In genomic region chr4:40976343-40976742, GRCh38 we compare ENCODE assay signal across 8 cellular contexts.
DNase-seq lines count a peak whose midpoint lies in the region; ATAC-seq and TF ChIP-seq lines count a peak whose summit lies in the region.

No MANE protein-coding gene starts in this region.

- H3K27me3 Mint-ChIP-seq in activated T-cell treated with anti-CD3 and anti-CD28 coated beads, Interleukin-2, amount 50 U/mL, for 72 hours (ENCODE audit: low read depth) = peaks cover 17% of the 10 kb centered on the region
- peaks cover 18% of the 10 kb centered on the region for H3K27me3 Mint-ChIP-seq in activated T-cell treated with anti-CD3 and anti-CD28 coated beads, Interleukin-2, amount 50 U/mL, for 4 hours (ENCODE audit: low read depth)
- peaks cover 0 to 1% (median 0%) of the 10 kb centered on the region in 3 donors for H3K27me3 Mint-ChIP-seq in immature natural killer cell (ENCODE audit: low read depth in 3 of 3)

- ATAC-seq in activated T-cell treated with anti-CD3 and anti-CD28 coated beads, Interleukin-2, amount 50 U/mL, for 72 hours (replicated peaks in 1 of 2) = no peak
- no peak for ATAC-seq in activated T-cell treated with anti-CD3 and anti-CD28 coated beads, Interleukin-2, amount 50 U/mL, for 4 hours
- ATAC-seq in foreskin keratinocyte = peak; percentile 63

- no peaks in the 10 kb centered on the region for H3K36me3 Mint-ChIP-seq in activated T-cell treated with anti-CD3 and anti-CD28 coated beads, Interleukin-2, amount 50 U/mL, for 72 hours (ENCODE audit: insufficient read depth in 2 of 2)
- H3K36me3 Mint-ChIP-seq in activated T-cell treated with anti-CD3 and anti-CD28 coated beads, Interleukin-2, amount 50 U/mL, for 4 hours (ENCODE audit: insufficient read depth) = no peaks in the 10 kb centered on the region
- H3K36me3 Mint-ChIP-seq in immature natural killer cell = no peaks in the 10 kb centered on the region

- H3K4me2 ChIP-seq in SK-N-SH = no peak overlapping the region

- no peak overlapping the region for H3K27ac Mint-ChIP-seq in activated T-cell treated with anti-CD3 and anti-CD28 coated beads, Interleukin-2, amount 50 U/mL, for 72 hours
- no peak overlapping the region for H3K27ac Mint-ChIP-seq in immature natural killer cell

- peaks cover 65% of the 10 kb centered on the region for H3K79me2 ChIP-seq in SK-N-SH (ENCODE audit: insufficient read depth)

- H3F3A ChIP-seq in SK-N-SH (replicated peaks; ENCODE audit: insufficient read depth) = peaks cover 7% of the 10 kb centered on the region

- H3K27me3 ChIP-seq in SK-N-SH (ENCODE audit: insufficient read depth) (no peaks in the 10 kb centered on the region), foreskin keratinocyte (no peaks in the 10 kb centered on the region), sigmoid colon (no peaks in the 10 kb centered on the region)

- no peak overlapping the region for H3K4me3 Mint-ChIP-seq in activated T-cell treated with anti-CD3 and anti-CD28 coated beads, Interleukin-2, amount 50 U/mL, for 72 hours
- H3K4me3 Mint-ChIP-seq in activated T-cell treated with anti-CD3 and anti-CD28 coated beads, Interleukin-2, amount 50 U/mL, for 4 hours = no peak overlapping the region
- no peak overlapping the region for H3K4me3 Mint-ChIP-seq in immature natural killer cell

- H3K4me1 ChIP-seq in SK-N-SH (ENCODE audit: control insufficient read depth in 1 of 2, insufficient read depth in 2 of 2, low read depth in 1 of 2, low read length in 1 of 2) (0 out of 4 replicates have a peak, but pooled peaks cover 0 to 12% of the 10 kb centered on the region in 2 experiments), foreskin keratinocyte (no peaks in the 10 kb centered on the region), sigmoid colon (peaks cover 0 to 13% (median 2%) of the 10 kb centered on the region in 4 donors)

- no peak overlapping the region for H3K9ac ChIP-seq in SK-N-SH

- TF ChIP-seq EP300 in SK-N-SH (IDR thresholded peaks at IDR 0.05; ENCODE audit: borderline replicate concordance in 1 of 2, low read depth in 1 of 2, low read length in 1 of 2) (no peak), sigmoid colon (IDR thresholded peaks at IDR 0.05) (no peak)

- no peak overlapping the region for H3K4me3 ChIP-seq in SK-N-SH (ENCODE audit: low read depth in 2 of 2, low read length in 1 of 2)
- H3K4me3 ChIP-seq in sigmoid colon = no peak overlapping the region

- POLR2A ChIA-PET in SK-N-SH (lab: Yijun Ruan, JAX) = interaction anchor here (1.8 kb wide), 1 partner anchor 238 kb away, joined by 8 read pairs; the partner anchor contains the start of gene APBB2

- DNase-seq in activated T-cell treated with anti-CD3 and anti-CD28 coated beads, Interleukin-2, amount 50 U/mL, for 72 hours = peak; percentile 11 to 28
- DNase-seq in activated T-cell treated with anti-CD3 and anti-CD28 coated beads, Interleukin-2, amount 50 U/mL, for 4 hours = no peak
- DNase-seq in SK-N-SH (peak; percentile 55), foreskin keratinocyte (peak; percentile 20 to 46), sigmoid colon (no peak), immature natural killer cell (no peak)
- no peak for DNase-seq in central memory CD4-positive, alpha-beta T cell

- H3K9me2 ChIP-seq in SK-N-SH = no peaks in the 10 kb centered on the region

- no peak overlapping the region for H2AFZ ChIP-seq in SK-N-SH (ENCODE audit: low read depth)

- no peak overlapping the region for H3K27ac ChIP-seq in SK-N-SH (ENCODE audit: low read depth in 2 of 2, low read length in 1 of 2)
- H3K27ac ChIP-seq in foreskin keratinocyte = no peak overlapping the region
- no peak overlapping the region for H3K27ac ChIP-seq in sigmoid colon

- peaks cover 0 to 1% of the 10 kb centered on the region in 2 donors for H3K9me3 Mint-ChIP-seq in activated T-cell treated with anti-CD3 and anti-CD28 coated beads, Interleukin-2, amount 50 U/mL, for 72 hours
- H3K9me3 Mint-ChIP-seq in activated T-cell treated with anti-CD3 and anti-CD28 coated beads, Interleukin-2, amount 50 U/mL, for 4 hours = no peaks in the 10 kb centered on the region
- H3K9me3 Mint-ChIP-seq in immature natural killer cell = peaks cover 0 to 2% (median 0%) of the 10 kb centered on the region in 6 donors

- H3K4me1 Mint-ChIP-seq in activated T-cell treated with anti-CD3 and anti-CD28 coated beads, Interleukin-2, amount 50 U/mL, for 72 hours (ENCODE audit: low read depth) = no peaks in the 10 kb centered on the region
- H3K4me1 Mint-ChIP-seq in activated T-cell treated with anti-CD3 and anti-CD28 coated beads, Interleukin-2, amount 50 U/mL, for 4 hours (ENCODE audit: low read depth) = no peaks in the 10 kb centered on the region
- H3K4me1 Mint-ChIP-seq in immature natural killer cell = no peaks in the 10 kb centered on the region

- H3K9me3 ChIP-seq in SK-N-SH (no peaks in the 10 kb centered on the region), sigmoid colon (no peaks in the 10 kb centered on the region)

- intact Hi-C loops in sigmoid colon (cut with DNase I) = loop anchor here (1.0 to 5.0 kb wide), 3 partner anchors 49 to 238 kb away; partner anchors contain the start of gene APBB2

- H3K36me3 ChIP-seq in SK-N-SH (replicated peaks in 1 of 2; ENCODE audit: control insufficient read depth in 1 of 2, insufficient read depth in 2 of 2, low read length in 1 of 2) (peaks cover 3 to 10% of the 10 kb centered on the region in 2 experiments), sigmoid colon (no peaks in the 10 kb centered on the region)

- peak; percentile 69 for TF ChIP-seq RAD21 in SK-N-SH (IDR thresholded peaks at IDR 0.05; ENCODE audit: low read length)

- TF ChIP-seq POLR2A in sigmoid colon (IDR thresholded peaks at IDR 0.05) = no peak

- H4K20me1 ChIP-seq in SK-N-SH (ENCODE audit: insufficient read depth) = no peaks in the 10 kb centered on the region

- CTCF ChIA-PET in SK-N-SH (lab: Yijun Ruan, JAX) = interaction anchor here (0.6 to 10.9 kb wide), 34 partner anchors 9 to 653 kb away, joined by 3 to 155 read pairs (median 4); partner anchors contain the start of genes APBB2 and UCHL1

- TF ChIP-seq CTCF in LNCAP (IDR thresholded peaks at IDR 0.05) (peak; percentile 75), SK-N-SH (IDR thresholded peaks at IDR 0.05) (peak; percentile 85), foreskin keratinocyte (conservative IDR thresholded peaks at IDR 0.05) (peak; percentile 79), sigmoid colon (IDR thresholded peaks at IDR 0.05) (peak; percentile 25 to 73 (median 58))

TF ChIP-seq in SK-N-SH, 30 proteins besides CTCF, POLR2A, EP300 and RAD21:
- TF ChIP-seq SMC3 (IDR thresholded peaks at IDR 0.05; ENCODE audit: low read depth, low read length) (peak; percentile 75), USF2 (IDR thresholded peaks at IDR 0.05; ENCODE audit: borderline replicate concordance, low read depth, low read length) (no peak)

Comparison
In these comparisons a context has a peak if more than half of its experiments do, and no peak if none do; other contexts are left out.
1. DNase-seq: peak in activated T-cell treated with anti-CD3 and anti-CD28 coated beads, Interleukin-2, amount 50 U/mL, for 72 hours (2 of 2), SK-N-SH (single experiment) and foreskin keratinocyte (2 of 2); none in activated T-cell treated with anti-CD3 and anti-CD28 coated beads, Interleukin-2, amount 50 U/mL, for 4 hours (single experiment), sigmoid colon (single experiment), immature natural killer cell (0 of 3) and central memory CD4-positive, alpha-beta T cell (single experiment).
2. Peak in every context shown above with its lines, with median percentiles within 50 percentile points of each other: CTCF ChIP-seq.